10 cellular contexts compared by ENCODE assay signal in genomic region chr19:17441241-17442135, GRCh38. TPM values are rescaled to one million over a fixed set of nuclear protein-coding genes. Genes with fewer than 3 reads are reported as not detected.
A peak's percentile ranks its signal among the peaks of the same experiment; 100 is the strongest.
DNase-seq lines count a peak whose midpoint lies in the region; ATAC-seq and TF ChIP-seq lines count a peak whose summit lies in the region.
"Had no signal": no experiment of that assay in that cellular context is flagged by ENCODE, and none has a peak within 500 bp of the region (broad histone marks: within the 10 kb centered on the region; RNA-seq: fewer than 3 reads in every experiment).

No MANE protein-coding gene starts in this region.

- H3K36me3 ChIP-seq in H7 (replicated peaks; ENCODE audit: control insufficient read depth, insufficient read depth, low read length): no peaks in the 10 kb centered on the region
- no peaks in the 10 kb centered on the region for H3K36me3 ChIP-seq in heart left ventricle
- H3K36me3 ChIP-seq in testis (ENCODE audit: low read depth, missing control alignments): no peaks in the 10 kb centered on the region

- TF ChIP-seq POLR2A in heart left ventricle (IDR thresholded peaks at IDR 0.05) (no peak), testis (IDR thresholded peaks at IDR 0.05) (no peak)

- H3K9me3 Mint-ChIP-seq in CD4-positive, alpha-beta T cell: no peaks in the 10 kb centered on the region
- H3K9me3 Mint-ChIP-seq: stimulated activated naive CD8-positive, alpha-beta T cell treated with anti-CD3 and anti-CD28 coated beads, Interleukin-15, Interleukin-2, amounts not matched to agents 100 ng/mL and 50 ng/mL, for 24 hours had no signal

- H3K4me1 ChIP-seq in heart left ventricle (peaks cover 0 to 4% (median 0%) of the 10 kb centered on the region in 12 donors), testis (no peaks in the 10 kb centered on the region)

- peak in 1 of 10 experiments; percentile 12 for DNase-seq in CD4-positive, alpha-beta T cell
- DNase-seq in H7: peak; percentile 81
- DNase-seq in heart left ventricle: peak in 1 of 5 donors; percentile 8
- DNase-seq in testis: peak; percentile 43
- DNase-seq in NCI-H526 treated with DMSO at 0.1 percent for 48 hours (lab: John Stamatoyannopoulos, UW): no peak

- H3K27ac ChIP-seq in CD4-positive, alpha-beta T cell (ENCODE audit: low read depth, low read length): no peak overlapping the region
- no peak overlapping the region for H3K27ac ChIP-seq in VCaP
- H3K27ac ChIP-seq in heart left ventricle: no peak overlapping the region
- H3K27ac ChIP-seq in testis: peak overlapping the region in 1 of 2 donors; percentile 1

- peak; percentile 22 for TF ChIP-seq CTCF in CD4-positive, alpha-beta T cell (IDR thresholded peaks at IDR 0.05)
- TF ChIP-seq CTCF in VCaP (conservative IDR thresholded peaks at IDR 0.05) (peak; percentile 54), heart left ventricle (IDR thresholded peaks at IDR 0.05) (peak in 11 of 12 donors; percentile 11 to 52 (median 36)), testis (IDR thresholded peaks at IDR 0.05) (peak in 1 of 3 experiments; percentile 18)

- no peaks in the 10 kb centered on the region for H3K4me1 Mint-ChIP-seq in CD4-positive, alpha-beta T cell (ENCODE audit: low read depth)

- CTCF ChIA-PET in CD4-positive, alpha-beta T cell (lab: Charles Lee): interaction anchor here (0.7 to 1.6 kb wide), 2 partner anchors 24 to 133 kb away, joined by 3 to 6 read pairs; no protein-coding TSS in a partner anchor

- 51 to 64% (median 55%) methylated on average over 8 of the region's 8 CpGs for WGBS in heart left ventricle, 4 donors
- WGBS in testis, 2 donors: 27 to 55% methylated on average over 8 of the region's 8 CpGs

- peaks cover 4% of the 10 kb centered on the region for H3K9me3 ChIP-seq in CD4-positive, alpha-beta T cell (ENCODE audit: control insufficient read depth, low read length)
- H3K9me3 ChIP-seq in heart left ventricle (no peaks in the 10 kb centered on the region), testis (no peaks in the 10 kb centered on the region)

- no peaks in the 10 kb centered on the region for H3K27me3 Mint-ChIP-seq in CD4-positive, alpha-beta T cell
- H3K27me3 Mint-ChIP-seq: stimulated activated naive CD8-positive, alpha-beta T cell treated with anti-CD3 and anti-CD28 coated beads, Interleukin-15, Interleukin-2, amounts not matched to agents 100 ng/mL and 50 ng/mL, for 24 hours had no signal

- H3K27ac Mint-ChIP-seq in CD4-positive, alpha-beta T cell: no peak overlapping the region
- H3K27ac Mint-ChIP-seq: stimulated activated naive CD8-positive, alpha-beta T cell treated with anti-CD3 and anti-CD28 coated beads, Interleukin-15, Interleukin-2, amounts not matched to agents 100 ng/mL and 50 ng/mL, for 24 hours had no signal

- H3K4me3 Mint-ChIP-seq in CD4-positive, alpha-beta T cell: no peak overlapping the region
- H3K4me3 Mint-ChIP-seq: stimulated activated naive CD8-positive, alpha-beta T cell treated with anti-CD3 and anti-CD28 coated beads, Interleukin-15, Interleukin-2, amounts not matched to agents 100 ng/mL and 50 ng/mL, for 24 hours had no signal

- H3K27me3 ChIP-seq in CD4-positive, alpha-beta T cell (ENCODE audit: control insufficient read depth, insufficient read depth, low read length): no peaks in the 10 kb centered on the region
- H3K27me3 ChIP-seq in H7 (ENCODE audit: control insufficient read depth, insufficient read depth, low read length) (peaks cover 5% of the 10 kb centered on the region; the same call in 1 of the 2 replicates), heart left ventricle (no peaks in the 10 kb centered on the region), testis (no peaks in the 10 kb centered on the region)

- intact Hi-C loops in CD4-positive, alpha-beta T cell (cut with DNase I, micrococcal nuclease): loop anchor here in 1 of 2 experiments (10.0 kb wide), 1 partner anchor 413 kb away; the partner anchor contains the start of gene RPL18A
- intact Hi-C loops in heart left ventricle (cut with DNase I): loop anchor here in 3 of 10 donors (10.0 kb wide), 2 partner anchors 343 to 413 kb away; partner anchors contain the start of gene RPL18A (in 2 of the 3)
- intact Hi-C loops in testis (cut with DNase I; ENCODE audit: low total_unique reads): no loop called here

- peak; percentile 46 for ATAC-seq in CD4-positive, alpha-beta T cell (ENCODE audit: poor library complexity)
- peak in 3 of 4 donors; percentile 36 to 41 (median 41) for ATAC-seq in heart left ventricle
- ATAC-seq in HG03378 (IDR thresholded peaks at IDR 0.05; ENCODE audit: unreplicated experiment): no peak
- ATAC-seq in HG03097 (IDR thresholded peaks at IDR 0.05; ENCODE audit: low FRiP score, unreplicated experiment): no peak

- POLR2A ChIA-PET in CD4-positive, alpha-beta T cell (lab: Charles Lee): no interaction called here

- H3K4me3 ChIP-seq in H7 (ENCODE audit: insufficient read depth, low read depth, low read length): no peak overlapping the region
- H3K4me3 ChIP-seq in heart left ventricle: no peak overlapping the region
- H3K4me3 ChIP-seq in testis: no peak overlapping the region

- H3K36me3 Mint-ChIP-seq in CD4-positive, alpha-beta T cell (ENCODE audit: low read depth): no peaks in the 10 kb centered on the region

RNA-seq across cellular contexts. Expression of gene TMEM221, which starts 7.0 kb away (rescaled TPM):
- total RNA-seq in CD4-positive, alpha-beta T cell: not detected
- total RNA-seq in H7 (2014; rRNA removed; shearing (Covaris generic)): not detected in 2 replicates
- under 1 TPM in 1 of 9 donors, not detected in 8; 0.52 TPM for total RNA-seq in heart left ventricle
- polyA plus RNA-seq in heart left ventricle: under 1 TPM in 1 of 2 donors, not detected in 1; 0.04 TPM
- 1 to 10 TPM in 1 of 2 donors, under 1 TPM in 1; 0.68 to 2.6 TPM for total RNA-seq in testis
- polyA plus RNA-seq in testis (ENCODE audit: insufficient read depth, low read depth, low replicate concordance): 1.4 TPM

RNA-seq across cellular contexts. Expression of gene NXNL1, which starts 19.2 kb away (rescaled TPM):
- total RNA-seq in CD4-positive, alpha-beta T cell: not detected
- total RNA-seq in H7 (2014; rRNA removed; shearing (Covaris generic)): not detected in 2 replicates
- total RNA-seq in heart left ventricle: 1 to 10 TPM in 1 of 9 donors, under 1 TPM in 3, not detected in 5; 0.32 to 1.1 (median 0.57) TPM
- under 1 TPM in 1 of 2 donors, not detected in 1; 0.69 TPM for polyA plus RNA-seq in heart left ventricle
- total RNA-seq in testis: under 1 TPM in 1 of 2 donors, not detected in 1; 0.87 TPM
- not detected for polyA plus RNA-seq in testis (ENCODE audit: insufficient read depth, low read depth, low replicate concordance)
- total RNA-seq: glomerular endothelial cell had no signal

RNA-seq across cellular contexts. Expression of gene MVB12A, which starts 21.6 kb away (rescaled TPM):
- total RNA-seq in CD4-positive, alpha-beta T cell: 10 to 100 TPM in 1 of 2 experiments, 1 to 10 TPM in 1; 9.8 to 10.7 TPM
- total RNA-seq in H7 (2014; rRNA removed; shearing (Covaris generic)): 75.1 and 91.4 TPM in 2 replicates
- total RNA-seq in heart left ventricle (10 to 100 TPM; 11.8 to 41.5 (median 18.5) TPM), testis (10 to 100 TPM; 44.0 to 48.3 TPM)
- polyA plus RNA-seq in heart left ventricle (10 to 100 TPM; 30.7 to 46.5 TPM), testis (ENCODE audit: insufficient read depth, low read depth, low replicate concordance) (28.6 TPM)

RNA-seq across cellular contexts. Expression of gene SLC27A1, which starts 28.8 kb away (rescaled TPM):
- total RNA-seq in CD4-positive, alpha-beta T cell: 1 to 10 TPM; 3.0 TPM
- total RNA-seq in H7 (2014; rRNA removed; shearing (Covaris generic)): 5.3 and 8.6 TPM in 2 replicates
- total RNA-seq in heart left ventricle (10 to 100 TPM; 32.6 to 70.3 (median 52.7) TPM), testis (100 to 1,000 TPM in 1 of 2 donors, 10 to 100 TPM in 1; 92.8 to 105 TPM)
- polyA plus RNA-seq in heart left ventricle (10 to 100 TPM; 22.1 to 47.6 TPM), testis (ENCODE audit: insufficient read depth, low read depth, low replicate concordance) (25.9 TPM)

RNA-seq across cellular contexts. Expression of gene BST2, which starts 36.1 kb away (rescaled TPM):
- total RNA-seq in CD4-positive, alpha-beta T cell: 10 to 100 TPM; 16.1 to 16.8 TPM
- total RNA-seq in H7 (2014; rRNA removed; shearing (Covaris generic)): 203 and 204 TPM in 2 replicates
- total RNA-seq in heart left ventricle (100 to 1,000 TPM in 1 of 9 donors, 10 to 100 TPM in 8; 28.6 to 116 (median 49.4) TPM), testis (10 to 100 TPM; 37.4 to 64.4 TPM)
- polyA plus RNA-seq in heart left ventricle (10 to 100 TPM; 37.1 to 64.1 TPM), testis (ENCODE audit: insufficient read depth, low read depth, low replicate concordance) (71.4 TPM)

Comparison
In these comparisons a context has a peak if more than half of its experiments do, and no peak if none do; other contexts are left out.
1. ATAC-seq: peak in CD4-positive, alpha-beta T cell (single experiment) and heart left ventricle (3 of 4); none in HG03378 (single experiment) and HG03097 (single experiment).